ENCODE assay signal across 15 cellular contexts in genomic region chr10:69806266-69806665, GRCh38. TPM values are rescaled to one million over a fixed set of nuclear protein-coding genes. Genes with fewer than 3 reads are reported as not detected.
A peak's percentile ranks its signal among the peaks of the same experiment; 100 is the strongest.
DNase-seq lines count a peak whose midpoint lies in the region; ATAC-seq and TF ChIP-seq lines count a peak whose summit lies in the region.
"Had no signal": no experiment of that assay in that cellular context is flagged by ENCODE, and none has a peak within 500 bp of the region (broad histone marks: within the 10 kb centered on the region; RNA-seq: fewer than 3 reads in every experiment).

No MANE protein-coding gene starts in this region.

- no peak overlapping the region for H3K4me3 Mint-ChIP-seq in WTC11
- H3K4me3 Mint-ChIP-seq in stimulated activated effector memory CD8-positive, alpha-beta T cell treated with anti-CD3 and anti-CD28 coated beads, Interleukin-12 subunit alpha, Interleukin-12 subunit beta, amount 100 ng/mL, for 72 hours = no peak overlapping the region
- H3K4me3 Mint-ChIP-seq in stimulated activated naive CD8-positive, alpha-beta T cell treated with anti-CD3 and anti-CD28 coated beads, Interleukin-15, amount 100 ng/mL, for 72 hours = no peak overlapping the region
- H3K4me3 Mint-ChIP-seq: H9 had no signal

- POLR2A ChIA-PET in HEK293 (lab: Yijun Ruan, JAX) (no interaction called here), WTC11 (lab: Charles Lee) (no interaction called here)

- CTCF ChIA-PET in HEK293 (lab: Yijun Ruan, JAX) = interaction anchor here (1.1 kb wide), 1 partner anchor 19 kb away, joined by 4 read pairs; no protein-coding TSS in a partner anchor
- CTCF ChIA-PET in WTC11 (lab: Charles Lee) = interaction anchor here (1.1 to 10.8 kb wide), 5 partner anchors 19 to 301 kb away, joined by 3 to 92 read pairs (median 11); no protein-coding TSS in a partner anchor

- peaks cover 35% of the 10 kb centered on the region for H3K4me1 Mint-ChIP-seq in WTC11
- peaks cover 10% of the 10 kb centered on the region for H3K4me1 Mint-ChIP-seq in stimulated activated effector memory CD8-positive, alpha-beta T cell treated with anti-CD3 and anti-CD28 coated beads, Interleukin-12 subunit alpha, Interleukin-12 subunit beta, amount 100 ng/mL, for 72 hours
- H3K4me1 Mint-ChIP-seq in stimulated activated naive CD8-positive, alpha-beta T cell treated with anti-CD3 and anti-CD28 coated beads, Interleukin-15, amount 100 ng/mL, for 72 hours = peaks cover 6% of the 10 kb centered on the region

- H3K9me3 ChIP-seq in HEK293 (ENCODE audit: control insufficient read depth, insufficient read depth, low read depth, low read length) = no peaks in the 10 kb centered on the region

- H3K27me3 Mint-ChIP-seq in WTC11 (ENCODE audit: low read depth) = peaks cover 39% of the 10 kb centered on the region
- H3K27me3 Mint-ChIP-seq in stimulated activated naive CD8-positive, alpha-beta T cell treated with anti-CD3 and anti-CD28 coated beads, Interleukin-15, amount 100 ng/mL, for 72 hours = peaks cover 37% of the 10 kb centered on the region

- H3K36me3 Mint-ChIP-seq in WTC11 = no peaks in the 10 kb centered on the region
- peaks cover 5% of the 10 kb centered on the region for H3K36me3 Mint-ChIP-seq in stimulated activated effector memory CD8-positive, alpha-beta T cell treated with anti-CD3 and anti-CD28 coated beads, Interleukin-12 subunit alpha, Interleukin-12 subunit beta, amount 100 ng/mL, for 72 hours

- DNase-seq in WTC11 (ENCODE audit: low spot score) = no peak
- DNase-seq in kidney tubule cell (ENCODE audit: low spot score) = peak; percentile 26
- DNase-seq in stimulated activated effector memory CD8-positive, alpha-beta T cell treated with anti-CD3 and anti-CD28 coated beads, Interleukin-12 subunit alpha, Interleukin-12 subunit beta, amount 100 ng/mL, for 72 hours (ENCODE audit: low spot score in 2 of 2) = no peak
- DNase-seq in OCI-M2 (lab: John Stamatoyannopoulos, UW; ENCODE audit: unreplicated experiment) = no peak
- DNase-seq in stimulated activated naive CD8-positive, alpha-beta T cell treated with anti-CD3 and anti-CD28 coated beads, Interleukin-15, amount 100 ng/mL, for 72 hours = no peak
- DNase-seq: COR-L47, DMS153, H9, MV-4-11, NCI-H1417 treated with DMSO at 0.1 percent for 48 hours, NCI-H2029, NCI-H774 had no signal

- peak; percentile 11 for ATAC-seq in WTC11
- peak; percentile 17 for ATAC-seq in stimulated activated effector memory CD8-positive, alpha-beta T cell treated with anti-CD3 and anti-CD28 coated beads, Interleukin-12 subunit alpha, Interleukin-12 subunit beta, amount 100 ng/mL, for 72 hours
- ATAC-seq in GM19467 (IDR thresholded peaks at IDR 0.05; ENCODE audit: unreplicated experiment) = no peak
- ATAC-seq in stimulated activated naive CD8-positive, alpha-beta T cell treated with anti-CD3 and anti-CD28 coated beads, Interleukin-15, amount 100 ng/mL, for 72 hours = no peak

- H3K9me3 Mint-ChIP-seq in WTC11 = no peaks in the 10 kb centered on the region
- H3K9me3 Mint-ChIP-seq in stimulated activated effector memory CD8-positive, alpha-beta T cell treated with anti-CD3 and anti-CD28 coated beads, Interleukin-12 subunit alpha, Interleukin-12 subunit beta, amount 100 ng/mL, for 72 hours = no peaks in the 10 kb centered on the region
- no peaks in the 10 kb centered on the region for H3K9me3 Mint-ChIP-seq in stimulated activated naive CD8-positive, alpha-beta T cell treated with anti-CD3 and anti-CD28 coated beads, Interleukin-15, amount 100 ng/mL, for 72 hours
- H3K9me3 Mint-ChIP-seq: H9 had no signal

- no peak overlapping the region for H3K4me3 ChIP-seq in HEK293 (ENCODE audit: low read depth, low read length)

- no peak overlapping the region for H3K27ac Mint-ChIP-seq in WTC11
- H3K27ac Mint-ChIP-seq in stimulated activated effector memory CD8-positive, alpha-beta T cell treated with anti-CD3 and anti-CD28 coated beads, Interleukin-12 subunit alpha, Interleukin-12 subunit beta, amount 100 ng/mL, for 72 hours = no peak overlapping the region
- no peak overlapping the region for H3K27ac Mint-ChIP-seq in stimulated activated naive CD8-positive, alpha-beta T cell treated with anti-CD3 and anti-CD28 coated beads, Interleukin-15, amount 100 ng/mL, for 72 hours

- H3K36me3 ChIP-seq in HEK293 (ENCODE audit: control insufficient read depth in 2 of 2, insufficient read depth in 1 of 2, low read length in 2 of 2) = no peaks in the 10 kb centered on the region

- H3K27ac ChIP-seq in HEK293 (ENCODE audit: extremely low read depth, low read depth, low read length) = no peak overlapping the region
- H3K27ac ChIP-seq: C4-2B had no signal

- no peaks in the 10 kb centered on the region for H3K4me1 ChIP-seq in HEK293 (ENCODE audit: control insufficient read depth, insufficient read depth, low read length)

- no peak for TF ChIP-seq CTCF in HEK293 (tag by site-specific recombination; IDR thresholded peaks at IDR 0.05)
- TF ChIP-seq CTCF in WTC11 (IDR thresholded peaks at IDR 0.05) = no peak

TF ChIP-seq in HEK293, 187 proteins besides CTCF, POLR2A, EP300 and RAD21:
- peak; percentile 37; the same call in 1 of the 2 replicates for TF ChIP-seq GLIS2 (tag by site-specific recombination; IDR thresholded peaks at IDR 0.05)
- TF ChIP-seq SP7 (tag by site-specific recombination; IDR thresholded peaks at IDR 0.05) = no peak
- TF ChIP-seq AEBP2 (tag by site-specific recombination; IDR thresholded peaks at IDR 0.05; ENCODE audit: borderline replicate concordance) = no peak
- TF ChIP-seq ZIC2 (tag by site-specific recombination; IDR thresholded peaks at IDR 0.05) = 0 out of 2 replicates have a peak, but pooled peaks have one; percentile 9

TF ChIP-seq in WTC11, 78 proteins besides CTCF, POLR2A, EP300 and RAD21:
- TF ChIP-seq NFYB (CRISPR knock-in tag; conservative IDR thresholded peaks at IDR 0.05; ENCODE audit: low read depth) = no peak

RNA-seq across cellular contexts. Expression of gene COL13A1, which starts 4.6 kb away (rescaled TPM):
- total RNA-seq in WTC11 (2021) = 3.5 to 7.1 TPM (median 4.2 TPM) in 3 replicates

Comparison
In these comparisons a context has a peak if more than half of its experiments do, and no peak if none do; other contexts are left out.
1. ATAC-seq: peak in WTC11 (single experiment) and stimulated activated effector memory CD8-positive, alpha-beta T cell treated with anti-CD3 and anti-CD28 coated beads, Interleukin-12 subunit alpha, Interleukin-12 subunit beta, amount 100 ng/mL, for 72 hours (single experiment); none in GM19467 (single experiment) and stimulated activated naive CD8-positive, alpha-beta T cell treated with anti-CD3 and anti-CD28 coated beads, Interleukin-15, amount 100 ng/mL, for 72 hours (single experiment).